Comparison of ENCODE assay signal across 8 cellular contexts in the genomic region with DNA sequence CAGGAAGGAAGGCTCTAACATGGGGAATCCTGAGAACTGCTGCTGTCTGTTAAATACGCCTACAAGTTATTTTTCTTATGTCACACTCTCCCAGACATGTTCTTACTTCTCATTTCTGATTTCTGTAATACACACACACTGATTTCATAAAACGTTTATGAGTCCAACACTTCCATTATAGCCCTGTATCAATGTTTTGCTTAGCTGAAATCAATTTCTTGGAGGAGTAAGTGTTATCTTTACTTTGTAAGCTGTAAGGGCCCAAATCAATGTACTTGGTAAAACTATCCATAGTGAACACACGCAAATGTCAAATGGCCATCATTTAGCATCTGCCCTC. TPM values are rescaled to one million over a fixed set of nuclear protein-coding genes. Genes with fewer than 3 reads are reported as not detected.
A peak's percentile ranks its signal among the peaks of the same experiment; 100 is the strongest.
DNase-seq lines count a peak whose midpoint lies in the region; ATAC-seq, FAIRE-seq and TF ChIP-seq lines count a peak whose summit lies in the region.

No MANE protein-coding gene starts in this region.

- TF ChIP-seq POLR2A in GM12878 (IDR thresholded peaks at IDR 0.05; ENCODE audit: low read depth, low read length), result no peak

- peak; percentile 74 for FAIRE-seq in GM12878 (lab: Jason Lieb, UNC)

- H3K4me2 ChIP-seq in GM12878 (ENCODE audit: control insufficient read depth, insufficient read depth), result peak overlapping the region; percentile 83

- no peak for TF ChIP-seq EP300 in GM12878 (IDR thresholded peaks at IDR 0.05; ENCODE audit: borderline replicate concordance in 1 of 2, control insufficient read depth in 1 of 2, low read depth in 2 of 2, low read length in 2 of 2)

- H3K27me3 Mint-ChIP-seq in activated naive CD4-positive, alpha-beta T cell treated with anti-CD3 and anti-CD28 coated beads for 36 hours (ENCODE audit: low read depth), result no peaks in the 10 kb centered on the region
- no peaks in the 10 kb centered on the region for H3K27me3 Mint-ChIP-seq in type B pancreatic cell

- H3K9ac ChIP-seq in GM12878 (ENCODE audit: control insufficient read depth, insufficient read depth, low read length), result peak overlapping the region; percentile 92

- H3K27me3 ChIP-seq in GM12878 (replicated peaks in 1 of 2; ENCODE audit: control insufficient read depth in 2 of 2, insufficient read depth in 2 of 2, low read length in 1 of 2), result no peaks in the 10 kb centered on the region
- H3K27me3 ChIP-seq in lung (ENCODE audit: control insufficient read depth, insufficient read depth), result no peaks in the 10 kb centered on the region

- TF ChIP-seq CTCF in GM12878 (IDR thresholded peaks at IDR 0.05 in 2 of 3, conservative IDR thresholded peaks at IDR 0.05 in 1 of 3; ENCODE audit: control insufficient read depth in 2 of 3, extremely low read depth in 1 of 3, insufficient read depth in 1 of 3, low read depth in 3 of 3, low read length in 3 of 3) (no peak), lung (IDR thresholded peaks at IDR 0.05; ENCODE audit: control extremely low read depth, extremely low read depth) (no peak), type B pancreatic cell (conservative IDR thresholded peaks at IDR 0.05) (no peak)

- peaks cover 3% of the 10 kb centered on the region for H3K9me3 Mint-ChIP-seq in activated naive CD4-positive, alpha-beta T cell treated with anti-CD3 and anti-CD28 coated beads for 36 hours
- H3K9me3 Mint-ChIP-seq in type B pancreatic cell, result no peaks in the 10 kb centered on the region

- TSS peak; percentile 95 for BruUV-seq in GM12878 (replicated peaks; lab: Mats Ljungman, UMichigan)

- SMC1A ChIA-PET in GM12878 (lab: Charles Lee; ENCODE audit: uncharacterized antibody, unreplicated experiment), result interaction anchor here (0.7 to 1.8 kb wide), 5 partner anchors 9 to 299 kb away, joined by 3 to 7 read pairs (median 3); no protein-coding TSS in a partner anchor

- peak overlapping the region; percentile 99 for H3K27ac ChIP-seq in GM12878 (ENCODE audit: control insufficient read depth, insufficient read depth)
- H3K27ac ChIP-seq in lung (ENCODE audit: low read depth in 1 of 2, low read length in 1 of 2), result peak overlapping the region; percentile 99 to 100

- H3K36me3 ChIP-seq in GM12878 (ENCODE audit: control insufficient read depth in 2 of 2, insufficient read depth in 2 of 2, low read length in 1 of 2), result peaks cover 5 to 15% of the 10 kb centered on the region in 2 experiments
- H3K36me3 ChIP-seq in lung (ENCODE audit: control insufficient read depth in 2 of 2, insufficient read depth in 2 of 2, low read length in 2 of 2), result peaks cover 0 to 10% of the 10 kb centered on the region in 2 donors

- in situ Hi-C loops in GM12878 (cut with MboI), result no loop called here

- no peak for DNase-seq in activated naive CD4-positive, alpha-beta T cell treated with anti-CD3 and anti-CD28 coated beads for 36 hours
- DNase-seq in activated naive CD4-positive, alpha-beta T cell treated with anti-CD3 and anti-CD28 coated beads, Interleukin-2, amount 50 U/mL, for 16 hours, result no peak
- DNase-seq in GM12878 (ENCODE audit: low read depth, low spot score) (peak; percentile 78), lung (ENCODE audit: low spot score) (no peak), type B pancreatic cell (ENCODE audit: extremely low spot score, unreplicated experiment) (no peak), DMS79 (lab: John Stamatoyannopoulos, UW) (no peak), EL (no peak), DMS53 treated with DMSO at 0.1 percent for 48 hours (lab: John Stamatoyannopoulos, UW; ENCODE audit: unreplicated experiment) (no peak)

- ATAC-seq in GM12878, result no peak
- no peak for ATAC-seq in lung (ENCODE audit: insufficient read depth, low FRiP score)

- no peaks in the 10 kb centered on the region for H3K9me3 ChIP-seq in GM12878 (replicated peaks; ENCODE audit: control insufficient read depth, insufficient read depth, low read length)
- H3K9me3 ChIP-seq in lung (ENCODE audit: control insufficient read depth in 2 of 2, insufficient read depth in 1 of 2, low read length in 1 of 2), result no peaks in the 10 kb centered on the region

- H3K36me3 Mint-ChIP-seq in activated naive CD4-positive, alpha-beta T cell treated with anti-CD3 and anti-CD28 coated beads for 36 hours (ENCODE audit: low read depth), result peaks cover 12% of the 10 kb centered on the region
- H3K36me3 Mint-ChIP-seq in type B pancreatic cell, result peaks cover 6% of the 10 kb centered on the region

- H3K4me1 ChIP-seq in GM12878 (ENCODE audit: control insufficient read depth, insufficient read depth, low read length) (peaks cover 6% of the 10 kb centered on the region), lung (ENCODE audit: control insufficient read depth in 2 of 2, insufficient read depth in 2 of 2, low read length in 2 of 2) (peaks cover 6 to 7% of the 10 kb centered on the region in 2 donors)

- H4K20me1 ChIP-seq in GM12878 (ENCODE audit: control insufficient read depth, insufficient read depth), result no peaks in the 10 kb centered on the region

- RAD21 ChIA-PET in GM12878 (lab: Charles Lee; ENCODE audit: unreplicated experiment), result interaction anchor here (1.0 kb wide), 2 partner anchors 8 to 250 kb away, joined by 3 read pairs; no protein-coding TSS in a partner anchor

- POLR2A ChIA-PET in GM12878 (lab: Charles Lee), result interaction anchor here (0.5 to 1.8 kb wide), 6 partner anchors 8 to 596 kb away, joined by 3 to 16 read pairs (median 6); no protein-coding TSS in a partner anchor

- intact Hi-C loops in activated naive CD4-positive, alpha-beta T cell treated with anti-CD3 and anti-CD28 coated beads for 36 hours (cut with micrococcal nuclease), result loop anchor here (1.0 to 2.0 kb wide), 7 partner anchors 7 to 585 kb away; a partner anchor contains a TSS
- intact Hi-C loops in GM12878 (cut with micrococcal nuclease; ENCODE audit: unreplicated experiment), result loop anchor here (1.0 kb wide), 2 partner anchors 8 to 37 kb away; no protein-coding TSS in a partner anchor

- H3K4me3 ChIP-seq in GM12878 (peak overlapping the region; percentile 63), lung (peak overlapping the region; percentile 62)

- H3K79me2 ChIP-seq in GM12878 (ENCODE audit: control insufficient read depth, insufficient read depth, low read length), result peaks cover 10% of the 10 kb centered on the region

- H3K4me3 Mint-ChIP-seq in activated naive CD4-positive, alpha-beta T cell treated with anti-CD3 and anti-CD28 coated beads for 36 hours, result peak overlapping the region; percentile 78
- H3K4me3 Mint-ChIP-seq in type B pancreatic cell, result peak overlapping the region; percentile 88

- peak overlapping the region; percentile 35; the same call in 1 of the 2 replicates for H2AFZ ChIP-seq in GM12878 (ENCODE audit: control insufficient read depth, low read depth, low read length)

- H3K27ac Mint-ChIP-seq in activated naive CD4-positive, alpha-beta T cell treated with anti-CD3 and anti-CD28 coated beads for 36 hours, result peak overlapping the region; percentile 97
- H3K27ac Mint-ChIP-seq in type B pancreatic cell, result peak overlapping the region; percentile 97

- WGBS in GM12878 (ENCODE audit: insufficient coverage, insufficient replicate concordance, low lambda C conversion rate, missing lambda C conversion rate), result 0% methylated on average over 3 of the region's 3 CpGs
- WGBS in lung, 2 donors, result 1 to 2% methylated on average over 3 of the region's 3 CpGs

- H3K4me1 Mint-ChIP-seq in activated naive CD4-positive, alpha-beta T cell treated with anti-CD3 and anti-CD28 coated beads for 36 hours (ENCODE audit: low read depth), result peaks cover 25% of the 10 kb centered on the region
- H3K4me1 Mint-ChIP-seq in type B pancreatic cell (ENCODE audit: unreplicated experiment), result peaks cover 22% of the 10 kb centered on the region

- CTCF ChIA-PET in activated naive CD4-positive, alpha-beta T cell treated with anti-CD3 and anti-CD28 coated beads for 36 hours (lab: Charles Lee), result interaction anchor here (0.5 to 1.4 kb wide), 4 partner anchors 34 to 577 kb away, joined by 3 to 5 read pairs (median 3); no protein-coding TSS in a partner anchor
- CTCF ChIA-PET in GM12878 (lab: Yijun Ruan, JAX), result interaction anchor here (0.5 to 1.2 kb wide), 2 partner anchors 82 to 93 kb away, joined by 3 to 4 read pairs; no protein-coding TSS in a partner anchor

- TF ChIP-seq RAD21 in GM12878 (IDR thresholded peaks at IDR 0.05; ENCODE audit: insufficient read depth, low read depth, low read length), result no peak

RNA-seq across cellular contexts. Expression of a gene that starts 0.8 kb away (rescaled TPM):
- 10 to 100 TPM; 64.2 to 69.3 TPM for total RNA-seq in activated naive CD4-positive, alpha-beta T cell treated with anti-CD3 and anti-CD28 coated beads for 36 hours
- total RNA-seq in GM12878 (2013; cell fraction: nucleolus; rRNA removed), result 167 and 178 TPM in 2 replicates
- total RNA-seq in GM12878 (2014; rRNA removed), result 35.5 and 44.1 TPM in 2 replicates
- 29.2 and 29.4 TPM in 2 replicates for total RNA-seq in GM12878 (2014; rRNA removed; fragmentation: Illumina TruSeq; extraction: Trizol)
- 65.3 and 65.8 TPM in 2 replicates for total RNA-seq in GM12878 (2021)
- 72.0 TPM for polyA plus RNA-seq in GM12878 (2011; ENCODE audit: low read depth)
- polyA plus RNA-seq in GM12878 (2011; rRNA removed), result 120 and 138 TPM in 2 replicates
- polyA plus RNA-seq in GM12878 (2011; cell fraction: cytosol; rRNA removed), result 128 and 152 TPM in 2 replicates
- 170 and 183 TPM in 2 replicates for polyA plus RNA-seq in GM12878 (2011; cell fraction: nucleus; rRNA removed)
- 120 and 130 TPM in 2 replicates for polyA plus RNA-seq in GM12878 (2012)
- polyA plus RNA-seq in GM12878 (2014; fragmentation: Illumina TruSeq; extraction: Trizol), result 22.4 and 42.7 TPM in 2 replicates
- polyA plus RNA-seq in GM12878 (2014; fragmentation: Nextera tagmentation; extraction: Ambion mirVana), result 10 to 100 TPM; 16.7 to 27.4 TPM
- 50.9 and 56.1 TPM in 2 replicates for polyA plus RNA-seq in GM12878 (2014; rRNA removed)
- 100 to 1,000 TPM; 115 to 126 TPM for polyA plus RNA-seq in GM12878 (2016; fragmentation: Nextera tagmentation; extraction: Ambion mirVana)
- polyA minus RNA-seq in GM12878 (2011; rRNA and poly(A)+ RNA removed), result 81.9 and 82.4 TPM in 2 replicates
- 27.1 and 29.1 TPM in 2 replicates for polyA minus RNA-seq in GM12878 (2011; cell fraction: cytosol; rRNA and poly(A)+ RNA removed)
- 29.7 and 37.7 TPM in 2 replicates for polyA minus RNA-seq in GM12878 (2011; cell fraction: nucleus; rRNA and poly(A)+ RNA removed)
- total RNA-seq in lung, result 10 to 100 TPM; 57.7 to 60.1 TPM
- 10 to 100 TPM; 54.7 to 59.8 TPM for polyA plus RNA-seq in lung
- total RNA-seq in type B pancreatic cell (ENCODE audit: low replicate concordance), result 75.4 and 111 TPM in 2 replicates

RNA-seq across cellular contexts. Expression of a gene that starts 7.2 kb away (rescaled TPM):
- total RNA-seq in activated naive CD4-positive, alpha-beta T cell treated with anti-CD3 and anti-CD28 coated beads for 36 hours, result 100 to 1,000 TPM; 292 to 294 TPM
- 374 and 423 TPM in 2 replicates for total RNA-seq in GM12878 (2013; cell fraction: nucleolus; rRNA removed)
- total RNA-seq in GM12878 (2014; rRNA removed) (119 and 141 TPM in 2 replicates), GM12878 (2014; rRNA removed; fragmentation: Illumina TruSeq; extraction: Trizol) (93.1 and 97.9 TPM in 2 replicates), GM12878 (2021) (156 and 159 TPM in 2 replicates), lung (100 to 1,000 TPM in 1 of 2 donors, 10 to 100 TPM in 1; 76.4 to 108 TPM), type B pancreatic cell (ENCODE audit: low replicate concordance) (51.1 and 78.1 TPM in 2 replicates)
- polyA plus RNA-seq in GM12878 (2011; ENCODE audit: low read depth), result 98.7 TPM
- polyA plus RNA-seq in GM12878 (2011; rRNA removed) (101 and 125 TPM in 2 replicates), GM12878 (2014; fragmentation: Illumina TruSeq; extraction: Trizol) (81.7 and 120 TPM in 2 replicates), GM12878 (2014; fragmentation: Nextera tagmentation; extraction: Ambion mirVana) (1 to 10 TPM; 4.2 to 8.5 TPM), GM12878 (2014; rRNA removed) (162 and 194 TPM in 2 replicates), GM12878 (2016; fragmentation: Nextera tagmentation; extraction: Ambion mirVana) (100 to 1,000 TPM; 150 to 157 TPM), lung (100 to 1,000 TPM in 1 of 2 donors, 10 to 100 TPM in 1; 37.4 to 144 TPM)
- 197 and 266 TPM in 2 replicates for polyA plus RNA-seq in GM12878 (2011; cell fraction: cytosol; rRNA removed)
- polyA plus RNA-seq in GM12878 (2011; cell fraction: nucleus; rRNA removed), result 419 and 530 TPM in 2 replicates
- polyA plus RNA-seq in GM12878 (2012), result 155 and 177 TPM in 2 replicates
- 79.4 and 160 TPM in 2 replicates for polyA minus RNA-seq in GM12878 (2011; rRNA and poly(A)+ RNA removed)
- polyA minus RNA-seq in GM12878 (2011; cell fraction: cytosol; rRNA and poly(A)+ RNA removed), result 79.5 and 85.7 TPM in 2 replicates
- polyA minus RNA-seq in GM12878 (2011; cell fraction: nucleus; rRNA and poly(A)+ RNA removed), result 112 and 194 TPM in 2 replicates

RNA-seq across cellular contexts. Expression of a gene that starts 39.4 kb away (rescaled TPM):
- 10 to 100 TPM; 31.1 to 32.9 TPM for total RNA-seq in activated naive CD4-positive, alpha-beta T cell treated with anti-CD3 and anti-CD28 coated beads for 36 hours
- 32.4 and 38.4 TPM in 2 replicates for total RNA-seq in GM12878 (2013; cell fraction: nucleolus; rRNA removed)
- 21.0 TPM in 2 replicates for total RNA-seq in GM12878 (2014; rRNA removed)
- total RNA-seq in GM12878 (2014; rRNA removed; fragmentation: Illumina TruSeq; extraction: Trizol), result 10.3 and 11.6 TPM in 2 replicates
- total RNA-seq in GM12878 (2021), result 25.8 and 29.6 TPM in 2 replicates
- 6.8 TPM for polyA plus RNA-seq in GM12878 (2011; ENCODE audit: low read depth)
- polyA plus RNA-seq in GM12878 (2011; rRNA removed), result 10.8 and 16.9 TPM in 2 replicates
- polyA plus RNA-seq in GM12878 (2011; cell fraction: cytosol; rRNA removed), result 31.6 and 39.7 TPM in 2 replicates
- 33.0 and 43.8 TPM in 2 replicates for polyA plus RNA-seq in GM12878 (2011; cell fraction: nucleus; rRNA removed)
- 15.1 and 18.3 TPM in 2 replicates for polyA plus RNA-seq in GM12878 (2012)
- 4.2 and 10.2 TPM in 2 replicates for polyA plus RNA-seq in GM12878 (2014; fragmentation: Illumina TruSeq; extraction: Trizol)
- polyA plus RNA-seq in GM12878 (2014; fragmentation: Nextera tagmentation; extraction: Ambion mirVana), result 1 to 10 TPM in 1 of 2 experiments, under 1 TPM in 1; 0.48 to 2.4 TPM
- polyA plus RNA-seq in GM12878 (2014; rRNA removed), result 19.6 and 23.7 TPM in 2 replicates
- 10 to 100 TPM; 25.9 to 28.4 TPM for polyA plus RNA-seq in GM12878 (2016; fragmentation: Nextera tagmentation; extraction: Ambion mirVana)
- polyA minus RNA-seq in GM12878 (2011; rRNA and poly(A)+ RNA removed), result 18.4 and 28.0 TPM in 2 replicates
- 12.6 and 16.9 TPM in 2 replicates for polyA minus RNA-seq in GM12878 (2011; cell fraction: cytosol; rRNA and poly(A)+ RNA removed)
- polyA minus RNA-seq in GM12878 (2011; cell fraction: nucleus; rRNA and poly(A)+ RNA removed), result 5.7 and 14.4 TPM in 2 replicates
- 10 to 100 TPM; 20.6 to 41.6 TPM for total RNA-seq in lung
- 10 to 100 TPM; 28.2 to 31.4 TPM for polyA plus RNA-seq in lung
- total RNA-seq in type B pancreatic cell (ENCODE audit: low replicate concordance), result 24.5 and 31.6 TPM in 2 replicates

RNA-seq across cellular contexts. Expression of a gene that starts 39.6 kb away (rescaled TPM):
- 10 to 100 TPM; 22.4 to 26.3 TPM for total RNA-seq in activated naive CD4-positive, alpha-beta T cell treated with anti-CD3 and anti-CD28 coated beads for 36 hours
- total RNA-seq in GM12878 (2013; cell fraction: nucleolus; rRNA removed), result 34.6 and 37.8 TPM in 2 replicates
- total RNA-seq in GM12878 (2014; rRNA removed), result 10.8 and 12.7 TPM in 2 replicates
- total RNA-seq in GM12878 (2014; rRNA removed; fragmentation: Illumina TruSeq; extraction: Trizol), result 5.8 and 6.4 TPM in 2 replicates
- 15.9 and 16.4 TPM in 2 replicates for total RNA-seq in GM12878 (2021)
- 4.9 TPM for polyA plus RNA-seq in GM12878 (2011; ENCODE audit: low read depth)
- polyA plus RNA-seq in GM12878 (2011; rRNA removed), result 5.1 and 7.6 TPM in 2 replicates
- polyA plus RNA-seq in GM12878 (2011; cell fraction: cytosol; rRNA removed), result 7.5 and 11.0 TPM in 2 replicates
- polyA plus RNA-seq in GM12878 (2011; cell fraction: nucleus; rRNA removed), result 119 and 120 TPM in 2 replicates
- 9.6 and 13.9 TPM in 2 replicates for polyA plus RNA-seq in GM12878 (2012)
- 5.0 and 6.3 TPM in 2 replicates for polyA plus RNA-seq in GM12878 (2014; fragmentation: Illumina TruSeq; extraction: Trizol)
- polyA plus RNA-seq in GM12878 (2014; fragmentation: Nextera tagmentation; extraction: Ambion mirVana), result 1 to 10 TPM; 1.6 to 1.9 TPM
- 21.9 and 24.2 TPM in 2 replicates for polyA plus RNA-seq in GM12878 (2014; rRNA removed)
- 1 to 10 TPM; 4.9 to 8.7 TPM for polyA plus RNA-seq in GM12878 (2016; fragmentation: Nextera tagmentation; extraction: Ambion mirVana)
- polyA minus RNA-seq in GM12878 (2011; rRNA and poly(A)+ RNA removed), result 2.5 and 5.6 TPM in 2 replicates
- polyA minus RNA-seq in GM12878 (2011; cell fraction: cytosol; rRNA and poly(A)+ RNA removed), result 2.1 TPM in 2 replicates
- 8.1 and 10.9 TPM in 2 replicates for polyA minus RNA-seq in GM12878 (2011; cell fraction: nucleus; rRNA and poly(A)+ RNA removed)
- total RNA-seq in lung, result 10 to 100 TPM; 36.9 to 37.8 TPM
- 10 to 100 TPM; 28.4 to 57.3 TPM for polyA plus RNA-seq in lung
- 47.5 and 49.7 TPM in 2 replicates for total RNA-seq in type B pancreatic cell (ENCODE audit: low replicate concordance)
